8 cellular contexts compared by ENCODE assay signal in genomic region chr15:70762469-70763119, GRCh38. TPM values are rescaled to one million over a fixed set of nuclear protein-coding genes. Genes with fewer than 3 reads are reported as not detected.
A peak's percentile ranks its signal among the peaks of the same experiment; 100 is the strongest.
DNase-seq lines count a peak whose midpoint lies in the region; ATAC-seq and TF ChIP-seq lines count a peak whose summit lies in the region.

No MANE protein-coding gene starts in this region.

- peak; percentile 23 for ATAC-seq in GM21423 (IDR thresholded peaks at IDR 0.05; ENCODE audit: unreplicated experiment)

- peaks cover 50% of the 10 kb centered on the region for H4K20me1 ChIP-seq in smooth muscle cell (ENCODE audit: low read depth)

- H3F3A ChIP-seq in smooth muscle cell (ENCODE audit: low read depth), result peaks cover 23% of the 10 kb centered on the region

- H3K4me3 ChIP-seq in AG10803 (ENCODE audit: low read length), result peak overlapping the region; percentile 86
- H3K4me3 ChIP-seq in iPS-18c (ENCODE audit: insufficient read depth, low read depth, low read length), result peak overlapping the region; percentile 84
- H3K4me3 ChIP-seq in smooth muscle cell, result peak overlapping the region; percentile 93

- peak overlapping the region; percentile 59 for H2AFZ ChIP-seq in smooth muscle cell (ENCODE audit: low read depth)

- TF ChIP-seq CTCF in AG10803 (conservative IDR thresholded peaks at IDR 0.05; ENCODE audit: low read length) (0 out of 2 replicates have a peak, but pooled peaks have one; percentile 2), smooth muscle cell (IDR thresholded peaks at IDR 0.05; ENCODE audit: borderline replicate concordance, insufficient read depth, poor library complexity, severe bottlenecking) (no peak)

- H3K9ac ChIP-seq in smooth muscle cell (ENCODE audit: low read depth), result peak overlapping the region; percentile 88

- H3K27me3 ChIP-seq in smooth muscle cell (ENCODE audit: low read depth), result no peaks in the 10 kb centered on the region

- WGBS in smooth muscle cell (ENCODE audit: low lambda C conversion rate), result under 1% methylated on average over 41 of the region's 45 CpGs

- peaks cover 38% of the 10 kb centered on the region for H3K4me1 ChIP-seq in smooth muscle cell (ENCODE audit: low read depth)

- no peaks in the 10 kb centered on the region for H3K36me3 ChIP-seq in smooth muscle cell (ENCODE audit: low read depth)

- peak overlapping the region; percentile 88 for H3K27ac ChIP-seq in smooth muscle cell (ENCODE audit: low read depth)

- no peaks in the 10 kb centered on the region for H3K9me3 ChIP-seq in iPS-18c (ENCODE audit: control insufficient read depth, insufficient read depth, low read length)
- no peaks in the 10 kb centered on the region for H3K9me3 ChIP-seq in smooth muscle cell (replicated peaks; ENCODE audit: low read depth)

- H3K4me2 ChIP-seq in smooth muscle cell, result peak overlapping the region; percentile 93

- DNase-seq in AG10803 (ENCODE audit: low read depth) (peak; percentile 69), NCI-H1105 treated with DMSO at 0.1 percent for 48 hours (lab: John Stamatoyannopoulos, UW) (peak; percentile 44), amniotic epithelial cell (ENCODE audit: low read depth) (peak; percentile 73), smooth muscle cell (lab: John Stamatoyannopoulos, UW; ENCODE audit: unreplicated experiment) (peak; percentile 35), SKM-1 treated with dmso at 0.1 percent for 144 hours (lab: John Stamatoyannopoulos, UW; ENCODE audit: unreplicated experiment) (no peak), NCI-H187 (lab: John Stamatoyannopoulos, UW) (no peak)

- H3K79me2 ChIP-seq in smooth muscle cell (ENCODE audit: low read depth), result peaks cover 58% of the 10 kb centered on the region

RNA-seq across cellular contexts. Expression of gene UACA, which starts 0.8 kb away (rescaled TPM):
- 109 and 121 TPM in 2 replicates for total RNA-seq in smooth muscle cell
- 147 and 153 TPM in 2 replicates for polyA plus RNA-seq in smooth muscle cell

Comparison
In these comparisons a context has a peak if more than half of its experiments do, and no peak if none do; other contexts are left out.
1. DNase-seq: peak in AG10803 (single experiment), NCI-H1105 treated with DMSO at 0.1 percent for 48 hours (single experiment), amniotic epithelial cell (single experiment) and smooth muscle cell (single experiment); none in SKM-1 treated with dmso at 0.1 percent for 144 hours (single experiment) and NCI-H187 (0 of 2).
2. Peak in every context shown above with its lines, with median percentiles within 50 percentile points of each other: H3K4me3 ChIP-seq.